18 cellular contexts compared by ENCODE assay signal in genomic region chr1:14261395-14261794, GRCh38.
"Had no signal": no experiment of that assay in that cellular context is flagged by ENCODE, and none has a peak within 500 bp of the region (broad histone marks: within the 10 kb centered on the region; RNA-seq: fewer than 3 reads in every experiment).

No MANE protein-coding gene starts in this region.

- H3K4me1 ChIP-seq: right lobe of liver had no signal

- H3K27me3 ChIP-seq: transverse colon had no signal

- H3K27ac ChIP-seq: right lobe of liver, skin epidermis, transverse colon, WERI-Rb-1 had no signal

- FAIRE-seq: endothelial cell of umbilical vein, TTC549, urothelium cell line had no signal

- ATAC-seq: activated CD8-positive, alpha-beta T cell treated with anti-CD3 and anti-CD28 coated beads, Interleukin-2, amount 10 ng/mL, durations not matched to agents 7 days and 5 days; effector memory CD8-positive, alpha-beta T cell; esophagus mucosa; right lobe of liver had no signal

- H3K9me3 ChIP-seq: right lobe of liver, transverse colon had no signal

- DNase-seq: activated CD4-positive, alpha-beta T cell treated with anti-CD3 and anti-CD28 coated beads, Interleukin-2, amount 10 ng/mL, durations not matched to agents 7 days and 5 days; activated CD4-positive, CD25-positive, alpha-beta regulatory T cell treated with anti-CD3 and anti-CD28 coated beads, Interleukin-2, amount 50 U/mL, for 72 hours; activated CD8-positive, alpha-beta T cell treated with anti-CD3 and anti-CD28 coated beads, Interleukin-2, amount 10 ng/mL, durations not matched to agents 7 days and 5 days; activated gamma-delta T cell treated with Interleukin-2 at 50 U/mL for 16 hours; activated T-cell treated with anti-CD3 and anti-CD28 coated beads, Interleukin-2, amount 50 U/mL, for 1 hour; aorta; effector memory CD8-positive, alpha-beta T cell; foreskin melanocyte; occipital lobe; right lobe of liver; stimulated activated CD4-positive, alpha-beta T cell treated with anti-CD3 and anti-CD28 coated beads, Interleukin-1b, Interleukin-23, amount 100 ng/mL, for 48 hours; transverse colon; WERI-Rb-1 had no signal

- H3K36me3 ChIP-seq: right lobe of liver, transverse colon, WERI-Rb-1 had no signal

- H3K4me3 ChIP-seq: right lobe of liver, skin epidermis, transverse colon had no signal
